Comparison of ENCODE assay signal across 1 cellular context in the genomic region with DNA sequence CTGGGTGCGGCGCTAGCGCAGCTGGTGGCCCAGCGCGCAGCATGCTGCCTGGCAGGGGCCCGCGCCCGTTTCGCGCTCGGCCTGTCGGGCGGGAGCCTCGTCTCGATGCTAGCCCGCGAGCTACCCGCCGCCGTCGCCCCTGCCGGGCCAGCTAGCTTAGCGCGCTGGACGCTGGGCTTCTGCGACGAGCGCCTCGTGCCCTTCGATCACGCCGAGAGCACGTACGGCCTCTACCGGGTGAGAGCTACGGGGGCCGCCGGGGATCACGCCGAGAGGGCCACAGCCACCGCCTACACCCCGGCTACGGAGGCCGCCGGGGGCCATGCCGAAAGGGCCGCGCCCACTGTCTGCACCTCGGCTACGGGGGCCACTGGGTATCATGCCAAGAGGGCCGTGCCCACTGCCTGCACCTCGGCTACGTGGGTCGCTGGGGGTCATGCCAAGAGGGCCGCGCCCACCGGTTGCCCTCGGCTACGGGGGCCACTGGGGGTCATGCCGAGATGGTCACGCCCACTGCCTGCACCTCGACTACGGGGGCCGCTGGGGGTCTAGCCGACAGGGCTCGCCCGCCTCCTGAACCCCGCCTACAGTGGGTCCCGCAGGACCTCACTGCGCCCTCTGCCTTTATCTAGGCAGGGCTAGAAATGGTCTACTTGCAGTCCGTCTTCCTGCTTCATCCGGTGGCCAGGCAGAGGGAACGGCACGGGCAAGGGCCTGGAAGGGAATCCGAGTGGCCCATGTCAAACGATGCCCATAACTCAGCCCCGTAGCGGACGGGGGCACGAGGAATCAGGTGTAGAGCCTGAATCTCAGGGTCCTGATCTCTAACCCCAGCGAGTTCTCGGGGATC.
TF ChIP-seq lines count a peak whose summit lies in the region.

No MANE protein-coding gene starts in this region.

TF ChIP-seq in K562, 482 proteins besides CTCF, POLR2A, EP300 and RAD21 (continued from another document and continues in another):
- TF ChIP-seq, protein P1, sequence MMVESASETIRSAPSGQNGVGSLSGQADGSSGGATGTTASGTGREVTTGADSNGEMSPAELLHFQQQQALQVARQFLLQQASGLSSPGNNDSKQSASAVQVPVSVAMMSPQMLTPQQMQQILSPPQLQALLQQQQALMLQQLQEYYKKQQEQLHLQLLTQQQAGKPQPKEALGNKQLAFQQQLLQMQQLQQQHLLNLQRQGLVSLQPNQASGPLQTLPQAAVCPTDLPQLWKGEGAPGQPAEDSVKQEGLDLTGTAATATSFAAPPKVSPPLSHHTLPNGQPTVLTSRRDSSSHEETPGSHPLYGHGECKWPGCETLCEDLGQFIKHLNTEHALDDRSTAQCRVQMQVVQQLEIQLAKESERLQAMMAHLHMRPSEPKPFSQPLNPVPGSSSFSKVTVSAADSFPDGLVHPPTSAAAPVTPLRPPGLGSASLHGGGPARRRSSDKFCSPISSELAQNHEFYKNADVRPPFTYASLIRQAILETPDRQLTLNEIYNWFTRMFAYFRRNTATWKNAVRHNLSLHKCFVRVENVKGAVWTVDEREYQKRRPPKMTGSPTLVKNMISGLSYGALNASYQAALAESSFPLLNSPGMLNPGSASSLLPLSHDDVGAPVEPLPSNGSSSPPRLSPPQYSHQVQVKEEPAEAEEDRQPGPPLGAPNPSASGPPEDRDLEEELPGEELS (CRISPR knock-in tag; IDR thresholded peaks at IDR 0.05; ENCODE audit: borderline replicate concordance) = peak; percentile 81
- no peak for TF ChIP-seq ZNF444 (CRISPR knock-in tag; IDR thresholded peaks at IDR 0.05)
- TF ChIP-seq, protein P2, sequence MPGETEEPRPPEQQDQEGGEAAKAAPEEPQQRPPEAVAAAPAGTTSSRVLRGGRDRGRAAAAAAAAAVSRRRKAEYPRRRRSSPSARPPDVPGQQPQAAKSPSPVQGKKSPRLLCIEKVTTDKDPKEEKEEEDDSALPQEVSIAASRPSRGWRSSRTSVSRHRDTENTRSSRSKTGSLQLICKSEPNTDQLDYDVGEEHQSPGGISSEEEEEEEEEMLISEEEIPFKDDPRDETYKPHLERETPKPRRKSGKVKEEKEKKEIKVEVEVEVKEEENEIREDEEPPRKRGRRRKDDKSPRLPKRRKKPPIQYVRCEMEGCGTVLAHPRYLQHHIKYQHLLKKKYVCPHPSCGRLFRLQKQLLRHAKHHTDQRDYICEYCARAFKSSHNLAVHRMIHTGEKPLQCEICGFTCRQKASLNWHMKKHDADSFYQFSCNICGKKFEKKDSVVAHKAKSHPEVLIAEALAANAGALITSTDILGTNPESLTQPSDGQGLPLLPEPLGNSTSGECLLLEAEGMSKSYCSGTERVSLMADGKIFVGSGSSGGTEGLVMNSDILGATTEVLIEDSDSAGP (CRISPR knock-in tag; IDR thresholded peaks at IDR 0.05) = peak; percentile 68
- no peak for TF ChIP-seq ZNF124 (CRISPR knock-in tag; IDR thresholded peaks at IDR 0.05)
- TF ChIP-seq ELF2 (CRISPR knock-in tag; IDR thresholded peaks at IDR 0.05) = no peak
- TF ChIP-seq SMARCA5 (IDR thresholded peaks at IDR 0.05) = 0 out of 2 replicates have a peak, but pooled peaks have one; percentile 10
- TF ChIP-seq, protein P3, sequence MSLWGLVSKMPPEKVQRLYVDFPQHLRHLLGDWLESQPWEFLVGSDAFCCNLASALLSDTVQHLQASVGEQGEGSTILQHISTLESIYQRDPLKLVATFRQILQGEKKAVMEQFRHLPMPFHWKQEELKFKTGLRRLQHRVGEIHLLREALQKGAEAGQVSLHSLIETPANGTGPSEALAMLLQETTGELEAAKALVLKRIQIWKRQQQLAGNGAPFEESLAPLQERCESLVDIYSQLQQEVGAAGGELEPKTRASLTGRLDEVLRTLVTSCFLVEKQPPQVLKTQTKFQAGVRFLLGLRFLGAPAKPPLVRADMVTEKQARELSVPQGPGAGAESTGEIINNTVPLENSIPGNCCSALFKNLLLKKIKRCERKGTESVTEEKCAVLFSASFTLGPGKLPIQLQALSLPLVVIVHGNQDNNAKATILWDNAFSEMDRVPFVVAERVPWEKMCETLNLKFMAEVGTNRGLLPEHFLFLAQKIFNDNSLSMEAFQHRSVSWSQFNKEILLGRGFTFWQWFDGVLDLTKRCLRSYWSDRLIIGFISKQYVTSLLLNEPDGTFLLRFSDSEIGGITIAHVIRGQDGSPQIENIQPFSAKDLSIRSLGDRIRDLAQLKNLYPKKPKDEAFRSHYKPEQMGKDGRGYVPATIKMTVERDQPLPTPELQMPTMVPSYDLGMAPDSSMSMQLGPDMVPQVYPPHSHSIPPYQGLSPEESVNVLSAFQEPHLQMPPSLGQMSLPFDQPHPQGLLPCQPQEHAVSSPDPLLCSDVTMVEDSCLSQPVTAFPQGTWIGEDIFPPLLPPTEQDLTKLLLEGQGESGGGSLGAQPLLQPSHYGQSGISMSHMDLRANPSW (CRISPR knock-in tag; IDR thresholded peaks at IDR 0.05) = 0 out of 2 replicates have a peak, but pooled peaks have one; percentile 20
- 0 out of 2 replicates have a peak, but pooled peaks have one; percentile 37 for TF ChIP-seq FOSL1 (tag; conservative IDR thresholded peaks at IDR 0.05)
- TF ChIP-seq CCNT2 (IDR thresholded peaks at IDR 0.05; ENCODE audit: borderline replicate concordance, extremely low read depth, insufficient read length, low read depth, low read length) = peak; percentile 60
- peak; percentile 79 for TF ChIP-seq KLF13 (tag; IDR thresholded peaks at IDR 0.05; ENCODE audit: borderline replicate concordance, low read depth)
- TF ChIP-seq BRD4 (IDR thresholded peaks at IDR 0.05) = no peak
- TF ChIP-seq, protein P4, sequence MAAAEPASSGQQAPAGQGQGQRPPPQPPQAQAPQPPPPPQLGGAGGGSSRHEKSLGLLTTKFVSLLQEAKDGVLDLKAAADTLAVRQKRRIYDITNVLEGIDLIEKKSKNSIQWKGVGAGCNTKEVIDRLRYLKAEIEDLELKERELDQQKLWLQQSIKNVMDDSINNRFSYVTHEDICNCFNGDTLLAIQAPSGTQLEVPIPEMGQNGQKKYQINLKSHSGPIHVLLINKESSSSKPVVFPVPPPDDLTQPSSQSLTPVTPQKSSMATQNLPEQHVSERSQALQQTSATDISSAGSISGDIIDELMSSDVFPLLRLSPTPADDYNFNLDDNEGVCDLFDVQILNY (CRISPR knock-in tag; IDR thresholded peaks at IDR 0.05) = peak; percentile 14; the same call in 1 of the 2 replicates
- no peak for TF ChIP-seq TSC22D4 (tag; IDR thresholded peaks at IDR 0.05)
- TF ChIP-seq SRSF9 (IDR thresholded peaks at IDR 0.05; ENCODE audit: borderline replicate concordance, low read depth, low read length) = no peak
- no peak for TF ChIP-seq TARDBP (IDR thresholded peaks at IDR 0.05)
- peak; percentile 100 for TF ChIP-seq HNRNPL (IDR thresholded peaks at IDR 0.05; ENCODE audit: low read depth, low read length)
- TF ChIP-seq ZNF347 (CRISPR knock-in tag; IDR thresholded peaks at IDR 0.05; ENCODE audit: low read depth) = no peak
- TF ChIP-seq, protein P5, sequence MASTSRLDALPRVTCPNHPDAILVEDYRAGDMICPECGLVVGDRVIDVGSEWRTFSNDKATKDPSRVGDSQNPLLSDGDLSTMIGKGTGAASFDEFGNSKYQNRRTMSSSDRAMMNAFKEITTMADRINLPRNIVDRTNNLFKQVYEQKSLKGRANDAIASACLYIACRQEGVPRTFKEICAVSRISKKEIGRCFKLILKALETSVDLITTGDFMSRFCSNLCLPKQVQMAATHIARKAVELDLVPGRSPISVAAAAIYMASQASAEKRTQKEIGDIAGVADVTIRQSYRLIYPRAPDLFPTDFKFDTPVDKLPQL (IDR thresholded peaks at IDR 0.05; ENCODE audit: extremely low read depth, insufficient read length) = no peak
- no peak for TF ChIP-seq NFXL1 (CRISPR knock-in tag; IDR thresholded peaks at IDR 0.05)
- no peak for TF ChIP-seq TEAD4 (IDR thresholded peaks at IDR 0.05; ENCODE audit: low read length)
- TF ChIP-seq TEAD4 (CRISPR knock-in tag; IDR thresholded peaks at IDR 0.05; ENCODE audit: borderline replicate concordance) = no peak
- TF ChIP-seq, protein P6, sequence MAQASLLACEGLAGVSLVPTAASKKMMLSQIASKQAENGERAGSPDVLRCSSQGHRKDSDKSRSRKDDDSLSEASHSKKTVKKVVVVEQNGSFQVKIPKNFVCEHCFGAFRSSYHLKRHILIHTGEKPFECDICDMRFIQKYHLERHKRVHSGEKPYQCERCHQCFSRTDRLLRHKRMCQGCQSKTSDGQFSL (CRISPR knock-in tag; IDR thresholded peaks at IDR 0.05) = no peak; the same call in 1 of the 2 replicates
- TF ChIP-seq, protein P6 (tag; IDR thresholded peaks at IDR 0.05) = no peak
- no peak for TF ChIP-seq ZC3H8 (IDR thresholded peaks at IDR 0.05)
- no peak for TF ChIP-seq TCF7L2 (IDR thresholded peaks at IDR 0.05; ENCODE audit: low read depth, low read length)
- no peak for TF ChIP-seq RBM14 (IDR thresholded peaks at IDR 0.05; ENCODE audit: borderline replicate concordance, insufficient read depth, low read depth, low read length)
- no peak for TF ChIP-seq SP2 (IDR thresholded peaks at IDR 0.05; ENCODE audit: extremely low read depth, low read depth, low read length, poor library complexity, severe bottlenecking)
- no peak for TF ChIP-seq ZC3H11A (IDR thresholded peaks at IDR 0.05; ENCODE audit: low read depth, low read length)
- no peak for TF ChIP-seq CC2D1A (IDR thresholded peaks at IDR 0.05)
- TF ChIP-seq FOXK1 (CRISPR knock-in tag; IDR thresholded peaks at IDR 0.05; ENCODE audit: borderline replicate concordance) = peak; percentile 97; the same call in 1 of the 2 replicates
- TF ChIP-seq SMARCC2 (IDR thresholded peaks at IDR 0.05; ENCODE audit: low read depth) = no peak
- no peak for TF ChIP-seq MAFK (IDR thresholded peaks at IDR 0.05; ENCODE audit: low read length)
- no peak for TF ChIP-seq BRF1 (IDR thresholded peaks at IDR 0.05; ENCODE audit: borderline replicate concordance, extremely low read depth, insufficient read length)
- TF ChIP-seq, protein P7, sequence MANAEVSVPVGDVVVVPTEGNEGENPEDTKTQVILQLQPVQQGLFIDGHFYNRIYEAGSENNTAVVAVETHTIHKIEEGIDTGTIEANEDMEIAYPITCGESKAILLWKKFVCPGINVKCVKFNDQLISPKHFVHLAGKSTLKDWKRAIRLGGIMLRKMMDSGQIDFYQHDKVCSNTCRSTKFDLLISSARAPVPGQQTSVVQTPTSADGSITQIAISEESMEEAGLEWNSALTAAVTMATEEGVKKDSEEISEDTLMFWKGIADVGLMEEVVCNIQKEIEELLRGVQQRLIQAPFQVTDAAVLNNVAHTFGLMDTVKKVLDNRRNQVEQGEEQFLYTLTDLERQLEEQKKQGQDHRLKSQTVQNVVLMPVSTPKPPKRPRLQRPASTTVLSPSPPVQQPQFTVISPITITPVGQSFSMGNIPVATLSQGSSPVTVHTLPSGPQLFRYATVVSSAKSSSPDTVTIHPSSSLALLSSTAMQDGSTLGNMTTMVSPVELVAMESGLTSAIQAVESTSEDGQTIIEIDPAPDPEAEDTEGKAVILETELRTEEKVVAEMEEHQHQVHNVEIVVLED (CRISPR knock-in tag; IDR thresholded peaks at IDR 0.05) = peak; percentile 81
- TF ChIP-seq, protein P8, sequence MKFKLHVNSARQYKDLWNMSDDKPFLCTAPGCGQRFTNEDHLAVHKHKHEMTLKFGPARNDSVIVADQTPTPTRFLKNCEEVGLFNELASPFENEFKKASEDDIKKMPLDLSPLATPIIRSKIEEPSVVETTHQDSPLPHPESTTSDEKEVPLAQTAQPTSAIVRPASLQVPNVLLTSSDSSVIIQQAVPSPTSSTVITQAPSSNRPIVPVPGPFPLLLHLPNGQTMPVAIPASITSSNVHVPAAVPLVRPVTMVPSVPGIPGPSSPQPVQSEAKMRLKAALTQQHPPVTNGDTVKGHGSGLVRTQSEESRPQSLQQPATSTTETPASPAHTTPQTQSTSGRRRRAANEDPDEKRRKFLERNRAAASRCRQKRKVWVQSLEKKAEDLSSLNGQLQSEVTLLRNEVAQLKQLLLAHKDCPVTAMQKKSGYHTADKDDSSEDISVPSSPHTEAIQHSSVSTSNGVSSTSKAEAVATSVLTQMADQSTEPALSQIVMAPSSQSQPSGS (CRISPR knock-in tag; IDR thresholded peaks at IDR 0.05) = no peak
- TF ChIP-seq LEF1 (IDR thresholded peaks at IDR 0.05) = no peak
- TF ChIP-seq MAFG (tag; conservative IDR thresholded peaks at IDR 0.05) = no peak
- TF ChIP-seq, protein P9, sequence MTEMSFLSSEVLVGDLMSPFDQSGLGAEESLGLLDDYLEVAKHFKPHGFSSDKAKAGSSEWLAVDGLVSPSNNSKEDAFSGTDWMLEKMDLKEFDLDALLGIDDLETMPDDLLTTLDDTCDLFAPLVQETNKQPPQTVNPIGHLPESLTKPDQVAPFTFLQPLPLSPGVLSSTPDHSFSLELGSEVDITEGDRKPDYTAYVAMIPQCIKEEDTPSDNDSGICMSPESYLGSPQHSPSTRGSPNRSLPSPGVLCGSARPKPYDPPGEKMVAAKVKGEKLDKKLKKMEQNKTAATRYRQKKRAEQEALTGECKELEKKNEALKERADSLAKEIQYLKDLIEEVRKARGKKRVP (CRISPR knock-in tag; IDR thresholded peaks at IDR 0.05) = no peak
- TF ChIP-seq, protein P10, sequence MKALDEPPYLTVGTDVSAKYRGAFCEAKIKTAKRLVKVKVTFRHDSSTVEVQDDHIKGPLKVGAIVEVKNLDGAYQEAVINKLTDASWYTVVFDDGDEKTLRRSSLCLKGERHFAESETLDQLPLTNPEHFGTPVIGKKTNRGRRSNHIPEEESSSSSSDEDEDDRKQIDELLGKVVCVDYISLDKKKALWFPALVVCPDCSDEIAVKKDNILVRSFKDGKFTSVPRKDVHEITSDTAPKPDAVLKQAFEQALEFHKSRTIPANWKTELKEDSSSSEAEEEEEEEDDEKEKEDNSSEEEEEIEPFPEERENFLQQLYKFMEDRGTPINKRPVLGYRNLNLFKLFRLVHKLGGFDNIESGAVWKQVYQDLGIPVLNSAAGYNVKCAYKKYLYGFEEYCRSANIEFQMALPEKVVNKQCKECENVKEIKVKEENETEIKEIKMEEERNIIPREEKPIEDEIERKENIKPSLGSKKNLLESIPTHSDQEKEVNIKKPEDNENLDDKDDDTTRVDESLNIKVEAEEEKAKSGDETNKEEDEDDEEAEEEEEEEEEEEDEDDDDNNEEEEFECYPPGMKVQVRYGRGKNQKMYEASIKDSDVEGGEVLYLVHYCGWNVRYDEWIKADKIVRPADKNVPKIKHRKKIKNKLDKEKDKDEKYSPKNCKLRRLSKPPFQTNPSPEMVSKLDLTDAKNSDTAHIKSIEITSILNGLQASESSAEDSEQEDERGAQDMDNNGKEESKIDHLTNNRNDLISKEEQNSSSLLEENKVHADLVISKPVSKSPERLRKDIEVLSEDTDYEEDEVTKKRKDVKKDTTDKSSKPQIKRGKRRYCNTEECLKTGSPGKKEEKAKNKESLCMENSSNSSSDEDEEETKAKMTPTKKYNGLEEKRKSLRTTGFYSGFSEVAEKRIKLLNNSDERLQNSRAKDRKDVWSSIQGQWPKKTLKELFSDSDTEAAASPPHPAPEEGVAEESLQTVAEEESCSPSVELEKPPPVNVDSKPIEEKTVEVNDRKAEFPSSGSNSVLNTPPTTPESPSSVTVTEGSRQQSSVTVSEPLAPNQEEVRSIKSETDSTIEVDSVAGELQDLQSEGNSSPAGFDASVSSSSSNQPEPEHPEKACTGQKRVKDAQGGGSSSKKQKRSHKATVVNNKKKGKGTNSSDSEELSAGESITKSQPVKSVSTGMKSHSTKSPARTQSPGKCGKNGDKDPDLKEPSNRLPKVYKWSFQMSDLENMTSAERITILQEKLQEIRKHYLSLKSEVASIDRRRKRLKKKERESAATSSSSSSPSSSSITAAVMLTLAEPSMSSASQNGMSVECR (CRISPR knock-in tag; IDR thresholded peaks at IDR 0.05) = peak; percentile 98
- TF ChIP-seq NR2C1 (IDR thresholded peaks at IDR 0.05) = peak; percentile 64; the same call in 1 of the 2 replicates
- TF ChIP-seq NR2C1 (tag; IDR thresholded peaks at IDR 0.05) = peak; percentile 62
- no peak; the same call in 1 of the 2 replicates for TF ChIP-seq DMBX1 (CRISPR knock-in tag; IDR thresholded peaks at IDR 0.05; ENCODE audit: borderline replicate concordance)
- TF ChIP-seq SUPT5H (IDR thresholded peaks at IDR 0.05) = peak; percentile 87
- no peak for TF ChIP-seq RBM17 (IDR thresholded peaks at IDR 0.05; ENCODE audit: borderline replicate concordance, low read depth, low read length)
